In the genomic region with DNA sequence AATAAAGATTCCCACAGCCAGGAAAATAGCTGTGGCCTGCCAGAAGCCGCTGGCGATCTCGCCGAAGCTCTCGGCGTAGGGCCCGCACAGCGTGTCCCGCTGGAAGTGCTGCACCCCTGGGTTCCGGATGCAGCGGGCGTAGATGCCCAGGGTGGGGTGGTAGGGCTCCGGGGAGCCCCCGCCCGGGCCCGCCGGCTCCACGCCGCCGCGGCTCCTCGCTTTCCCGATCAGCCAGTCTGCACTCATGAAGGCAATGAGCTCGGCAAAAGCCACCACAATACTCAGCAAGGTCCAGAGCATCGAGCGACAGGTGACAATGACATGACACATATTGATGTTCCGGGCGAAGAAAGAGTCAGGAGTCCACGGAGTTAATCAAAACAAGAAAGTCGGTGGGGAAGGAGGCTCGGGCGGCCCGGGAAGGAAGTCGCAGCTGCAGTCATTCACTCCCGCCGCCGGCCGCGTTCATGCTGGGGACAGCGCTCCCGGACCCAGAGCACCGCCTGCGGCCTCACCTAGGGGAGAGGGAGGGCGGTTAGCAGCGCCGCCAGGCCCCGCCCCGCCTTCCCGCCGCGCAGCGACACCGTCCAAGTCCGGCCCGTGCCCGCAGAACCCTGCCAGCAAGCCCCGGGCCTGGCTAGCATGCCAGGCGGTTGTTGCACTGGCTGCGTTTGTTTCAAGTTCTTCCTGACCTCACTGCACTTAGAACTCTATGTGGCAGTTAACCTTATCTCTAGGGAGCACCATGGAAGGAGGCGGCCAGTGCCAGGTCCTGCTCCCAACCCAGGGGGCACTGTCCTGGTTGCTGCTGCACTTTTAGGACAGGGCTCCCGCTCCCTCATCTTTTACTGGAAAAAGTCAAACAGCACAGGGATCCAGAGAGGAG, we compare ENCODE assay signal across 1 cellular context.
TF ChIP-seq lines count a peak whose summit lies in the region.

No MANE protein-coding gene starts in this region.

TF ChIP-seq in K562, 482 proteins besides CTCF, POLR2A, EP300 and RAD21 (continued from another document and continues in another):
- TF ChIP-seq PCBP1 (IDR thresholded peaks at IDR 0.05; ENCODE audit: low read depth, low read length, poor library complexity, severe bottlenecking) (no peak), RBFOX2 (IDR thresholded peaks at IDR 0.05; ENCODE audit: low read depth, low read length) (peak; percentile 78), ATF1 (CRISPR knock-in tag; IDR thresholded peaks at IDR 0.05) (no peak), ATF1 (tag; IDR thresholded peaks at IDR 0.05) (peak; percentile 35; the same call in 1 of the 2 replicates), FIP1L1 (IDR thresholded peaks at IDR 0.05; ENCODE audit: low read depth, low read length, poor library complexity, severe bottlenecking) (peak; percentile 51), CAMTA2 (CRISPR knock-in tag; conservative IDR thresholded peaks at IDR 0.05) (no peak), L3MBTL2 (IDR thresholded peaks at IDR 0.05) (peak; percentile 64), EHMT2 (IDR thresholded peaks at IDR 0.05) (no peak), SP1 (CRISPR knock-in tag; IDR thresholded peaks at IDR 0.05) (peak; percentile 56), ZNF316 (IDR thresholded peaks at IDR 0.05) (peak; percentile 45), TCF7L2 (IDR thresholded peaks at IDR 0.05; ENCODE audit: low read depth, low read length) (no peak), ZNF263 (CRISPR knock-in tag; IDR thresholded peaks at IDR 0.05; ENCODE audit: borderline replicate concordance) (peak; percentile 99), TCF3 (CRISPR knock-in tag; IDR thresholded peaks at IDR 0.05) (peak; percentile 37; the same call in 1 of the 2 replicates), HDGF (IDR thresholded peaks at IDR 0.05) (0 out of 2 replicates have a peak, but pooled peaks have one; percentile 44), ZFX (CRISPR knock-in tag; IDR thresholded peaks at IDR 0.05) (peak; percentile 80), RBM22 (IDR thresholded peaks at IDR 0.05; ENCODE audit: low read depth, low read length, poor library complexity, severe bottlenecking) (no peak), MTA2 (IDR thresholded peaks at IDR 0.05; ENCODE audit: low read depth) (0 out of 2 replicates have a peak, but pooled peaks have one; percentile 15), ZFP1 (CRISPR knock-in tag; IDR thresholded peaks at IDR 0.05) (no peak), GATAD2A (IDR thresholded peaks at IDR 0.05) (peak; percentile 69), NR1H2 (CRISPR knock-in tag; IDR thresholded peaks at IDR 0.05) (no peak), GATA2 (CRISPR knock-in tag; IDR thresholded peaks at IDR 0.05) (peak; percentile 37; the same call in 1 of the 2 replicates), CREB1 (IDR thresholded peaks at IDR 0.05) (no peak), CREB1 (CRISPR knock-in tag; IDR thresholded peaks at IDR 0.05) (0 out of 2 replicates have a peak, but pooled peaks have one; percentile 24), EZH2 (IDR thresholded peaks at IDR 0.05; ENCODE audit: borderline replicate concordance, low read depth, low read length) (no peak), HNRNPLL (IDR thresholded peaks at IDR 0.05; ENCODE audit: low read depth, low read length, poor library complexity, severe bottlenecking) (peak; percentile 19), PHF8 (IDR thresholded peaks at IDR 0.05; ENCODE audit: borderline replicate concordance, low read length) (peak; percentile 28; the same call in 1 of the 2 replicates), HMGN3 (IDR thresholded peaks at IDR 0.05; ENCODE audit: borderline replicate concordance, extremely low read depth, insufficient read length, low read depth, low read length) (peak; percentile 72), BCOR (IDR thresholded peaks at IDR 0.05) (0 out of 2 replicates have a peak, but pooled peaks have one; percentile 20), KDM4B (IDR thresholded peaks at IDR 0.05; ENCODE audit: borderline replicate concordance in 2 of 2, low read depth in 1 of 2) (peak in 1 of 2 experiments; percentile 58; a peak in 1 of 4 replicates), HNRNPL (IDR thresholded peaks at IDR 0.05; ENCODE audit: low read depth, low read length) (peak; percentile 70), SPI1 (IDR thresholded peaks at IDR 0.05; ENCODE audit: borderline replicate concordance, low read depth, low read length) (peak; percentile 31; the same call in 1 of the 2 replicates), SMAD4 (CRISPR knock-in tag; conservative IDR thresholded peaks at IDR 0.05) (peak; percentile 21; the same call in 1 of the 2 replicates), EP400 (IDR thresholded peaks at IDR 0.05) (0 out of 2 replicates have a peak, but pooled peaks have one; percentile 16), ZNF24 (IDR thresholded peaks at IDR 0.05) (no peak; the same call in 1 of the 2 replicates), MYNN (IDR thresholded peaks at IDR 0.05) (0 out of 2 replicates have a peak, but pooled peaks have one; percentile 28), MYNN (CRISPR knock-in tag; IDR thresholded peaks at IDR 0.05) (no peak), TBP (optimal IDR thresholded peaks at IDR 0.05; ENCODE audit: low read depth, low read length) (peak; percentile 11)
- TF ChIP-seq, protein P1, sequence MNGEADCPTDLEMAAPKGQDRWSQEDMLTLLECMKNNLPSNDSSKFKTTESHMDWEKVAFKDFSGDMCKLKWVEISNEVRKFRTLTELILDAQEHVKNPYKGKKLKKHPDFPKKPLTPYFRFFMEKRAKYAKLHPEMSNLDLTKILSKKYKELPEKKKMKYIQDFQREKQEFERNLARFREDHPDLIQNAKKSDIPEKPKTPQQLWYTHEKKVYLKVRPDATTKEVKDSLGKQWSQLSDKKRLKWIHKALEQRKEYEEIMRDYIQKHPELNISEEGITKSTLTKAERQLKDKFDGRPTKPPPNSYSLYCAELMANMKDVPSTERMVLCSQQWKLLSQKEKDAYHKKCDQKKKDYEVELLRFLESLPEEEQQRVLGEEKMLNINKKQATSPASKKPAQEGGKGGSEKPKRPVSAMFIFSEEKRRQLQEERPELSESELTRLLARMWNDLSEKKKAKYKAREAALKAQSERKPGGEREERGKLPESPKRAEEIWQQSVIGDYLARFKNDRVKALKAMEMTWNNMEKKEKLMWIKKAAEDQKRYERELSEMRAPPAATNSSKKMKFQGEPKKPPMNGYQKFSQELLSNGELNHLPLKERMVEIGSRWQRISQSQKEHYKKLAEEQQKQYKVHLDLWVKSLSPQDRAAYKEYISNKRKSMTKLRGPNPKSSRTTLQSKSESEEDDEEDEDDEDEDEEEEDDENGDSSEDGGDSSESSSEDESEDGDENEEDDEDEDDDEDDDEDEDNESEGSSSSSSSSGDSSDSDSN (IDR thresholded peaks at IDR 0.05; ENCODE audit: borderline replicate concordance in 1 of 2, low read depth in 2 of 2, low read length in 2 of 2) = peak; percentile 75 to 91; a peak in 3 of 4 replicates
- TF ChIP-seq, protein P2, sequence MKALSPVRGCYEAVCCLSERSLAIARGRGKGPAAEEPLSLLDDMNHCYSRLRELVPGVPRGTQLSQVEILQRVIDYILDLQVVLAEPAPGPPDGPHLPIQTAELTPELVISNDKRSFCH (CRISPR knock-in tag; IDR thresholded peaks at IDR 0.05) = no peak
- TF ChIP-seq, protein P2 (tag; IDR thresholded peaks at IDR 0.05) = peak; percentile 61; the same call in 1 of the 2 replicates
- TF ChIP-seq, protein P3, sequence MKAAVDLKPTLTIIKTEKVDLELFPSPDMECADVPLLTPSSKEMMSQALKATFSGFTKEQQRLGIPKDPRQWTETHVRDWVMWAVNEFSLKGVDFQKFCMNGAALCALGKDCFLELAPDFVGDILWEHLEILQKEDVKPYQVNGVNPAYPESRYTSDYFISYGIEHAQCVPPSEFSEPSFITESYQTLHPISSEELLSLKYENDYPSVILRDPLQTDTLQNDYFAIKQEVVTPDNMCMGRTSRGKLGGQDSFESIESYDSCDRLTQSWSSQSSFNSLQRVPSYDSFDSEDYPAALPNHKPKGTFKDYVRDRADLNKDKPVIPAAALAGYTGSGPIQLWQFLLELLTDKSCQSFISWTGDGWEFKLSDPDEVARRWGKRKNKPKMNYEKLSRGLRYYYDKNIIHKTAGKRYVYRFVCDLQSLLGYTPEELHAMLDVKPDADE (conservative IDR thresholded peaks at IDR 0.05; ENCODE audit: control insufficient read depth, low read depth, low read length) = peak; percentile 29; the same call in 1 of the 2 replicates
- TF ChIP-seq, protein P4, sequence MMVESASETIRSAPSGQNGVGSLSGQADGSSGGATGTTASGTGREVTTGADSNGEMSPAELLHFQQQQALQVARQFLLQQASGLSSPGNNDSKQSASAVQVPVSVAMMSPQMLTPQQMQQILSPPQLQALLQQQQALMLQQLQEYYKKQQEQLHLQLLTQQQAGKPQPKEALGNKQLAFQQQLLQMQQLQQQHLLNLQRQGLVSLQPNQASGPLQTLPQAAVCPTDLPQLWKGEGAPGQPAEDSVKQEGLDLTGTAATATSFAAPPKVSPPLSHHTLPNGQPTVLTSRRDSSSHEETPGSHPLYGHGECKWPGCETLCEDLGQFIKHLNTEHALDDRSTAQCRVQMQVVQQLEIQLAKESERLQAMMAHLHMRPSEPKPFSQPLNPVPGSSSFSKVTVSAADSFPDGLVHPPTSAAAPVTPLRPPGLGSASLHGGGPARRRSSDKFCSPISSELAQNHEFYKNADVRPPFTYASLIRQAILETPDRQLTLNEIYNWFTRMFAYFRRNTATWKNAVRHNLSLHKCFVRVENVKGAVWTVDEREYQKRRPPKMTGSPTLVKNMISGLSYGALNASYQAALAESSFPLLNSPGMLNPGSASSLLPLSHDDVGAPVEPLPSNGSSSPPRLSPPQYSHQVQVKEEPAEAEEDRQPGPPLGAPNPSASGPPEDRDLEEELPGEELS (CRISPR knock-in tag; IDR thresholded peaks at IDR 0.05; ENCODE audit: borderline replicate concordance) = no peak
- TF ChIP-seq, protein P5, sequence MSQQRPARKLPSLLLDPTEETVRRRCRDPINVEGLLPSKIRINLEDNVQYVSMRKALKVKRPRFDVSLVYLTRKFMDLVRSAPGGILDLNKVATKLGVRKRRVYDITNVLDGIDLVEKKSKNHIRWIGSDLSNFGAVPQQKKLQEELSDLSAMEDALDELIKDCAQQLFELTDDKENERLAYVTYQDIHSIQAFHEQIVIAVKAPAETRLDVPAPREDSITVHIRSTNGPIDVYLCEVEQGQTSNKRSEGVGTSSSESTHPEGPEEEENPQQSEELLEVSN (IDR thresholded peaks at IDR 0.05; ENCODE audit: borderline replicate concordance in 1 of 2, extremely low read depth in 1 of 2, insufficient read depth in 1 of 2, insufficient read length in 1 of 2, low read depth in 1 of 2, low read length in 1 of 2, poor library complexity in 1 of 2, severe bottlenecking in 1 of 2) = peak; percentile 51 to 70
- TF ChIP-seq, protein P6, sequence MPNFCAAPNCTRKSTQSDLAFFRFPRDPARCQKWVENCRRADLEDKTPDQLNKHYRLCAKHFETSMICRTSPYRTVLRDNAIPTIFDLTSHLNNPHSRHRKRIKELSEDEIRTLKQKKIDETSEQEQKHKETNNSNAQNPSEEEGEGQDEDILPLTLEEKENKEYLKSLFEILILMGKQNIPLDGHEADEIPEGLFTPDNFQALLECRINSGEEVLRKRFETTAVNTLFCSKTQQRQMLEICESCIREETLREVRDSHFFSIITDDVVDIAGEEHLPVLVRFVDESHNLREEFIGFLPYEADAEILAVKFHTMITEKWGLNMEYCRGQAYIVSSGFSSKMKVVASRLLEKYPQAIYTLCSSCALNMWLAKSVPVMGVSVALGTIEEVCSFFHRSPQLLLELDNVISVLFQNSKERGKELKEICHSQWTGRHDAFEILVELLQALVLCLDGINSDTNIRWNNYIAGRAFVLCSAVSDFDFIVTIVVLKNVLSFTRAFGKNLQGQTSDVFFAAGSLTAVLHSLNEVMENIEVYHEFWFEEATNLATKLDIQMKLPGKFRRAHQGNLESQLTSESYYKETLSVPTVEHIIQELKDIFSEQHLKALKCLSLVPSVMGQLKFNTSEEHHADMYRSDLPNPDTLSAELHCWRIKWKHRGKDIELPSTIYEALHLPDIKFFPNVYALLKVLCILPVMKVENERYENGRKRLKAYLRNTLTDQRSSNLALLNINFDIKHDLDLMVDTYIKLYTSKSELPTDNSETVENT (CRISPR knock-in tag; IDR thresholded peaks at IDR 0.05) = peak; percentile 73; the same call in 1 of the 2 replicates
- TF ChIP-seq, protein P7, sequence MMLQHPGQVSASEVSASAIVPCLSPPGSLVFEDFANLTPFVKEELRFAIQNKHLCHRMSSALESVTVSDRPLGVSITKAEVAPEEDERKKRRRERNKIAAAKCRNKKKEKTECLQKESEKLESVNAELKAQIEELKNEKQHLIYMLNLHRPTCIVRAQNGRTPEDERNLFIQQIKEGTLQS (IDR thresholded peaks at IDR 0.05) = no peak
- TF ChIP-seq, protein P7 (CRISPR knock-in tag; conservative IDR thresholded peaks at IDR 0.05) = peak; percentile 65
- TF ChIP-seq, protein P8, sequence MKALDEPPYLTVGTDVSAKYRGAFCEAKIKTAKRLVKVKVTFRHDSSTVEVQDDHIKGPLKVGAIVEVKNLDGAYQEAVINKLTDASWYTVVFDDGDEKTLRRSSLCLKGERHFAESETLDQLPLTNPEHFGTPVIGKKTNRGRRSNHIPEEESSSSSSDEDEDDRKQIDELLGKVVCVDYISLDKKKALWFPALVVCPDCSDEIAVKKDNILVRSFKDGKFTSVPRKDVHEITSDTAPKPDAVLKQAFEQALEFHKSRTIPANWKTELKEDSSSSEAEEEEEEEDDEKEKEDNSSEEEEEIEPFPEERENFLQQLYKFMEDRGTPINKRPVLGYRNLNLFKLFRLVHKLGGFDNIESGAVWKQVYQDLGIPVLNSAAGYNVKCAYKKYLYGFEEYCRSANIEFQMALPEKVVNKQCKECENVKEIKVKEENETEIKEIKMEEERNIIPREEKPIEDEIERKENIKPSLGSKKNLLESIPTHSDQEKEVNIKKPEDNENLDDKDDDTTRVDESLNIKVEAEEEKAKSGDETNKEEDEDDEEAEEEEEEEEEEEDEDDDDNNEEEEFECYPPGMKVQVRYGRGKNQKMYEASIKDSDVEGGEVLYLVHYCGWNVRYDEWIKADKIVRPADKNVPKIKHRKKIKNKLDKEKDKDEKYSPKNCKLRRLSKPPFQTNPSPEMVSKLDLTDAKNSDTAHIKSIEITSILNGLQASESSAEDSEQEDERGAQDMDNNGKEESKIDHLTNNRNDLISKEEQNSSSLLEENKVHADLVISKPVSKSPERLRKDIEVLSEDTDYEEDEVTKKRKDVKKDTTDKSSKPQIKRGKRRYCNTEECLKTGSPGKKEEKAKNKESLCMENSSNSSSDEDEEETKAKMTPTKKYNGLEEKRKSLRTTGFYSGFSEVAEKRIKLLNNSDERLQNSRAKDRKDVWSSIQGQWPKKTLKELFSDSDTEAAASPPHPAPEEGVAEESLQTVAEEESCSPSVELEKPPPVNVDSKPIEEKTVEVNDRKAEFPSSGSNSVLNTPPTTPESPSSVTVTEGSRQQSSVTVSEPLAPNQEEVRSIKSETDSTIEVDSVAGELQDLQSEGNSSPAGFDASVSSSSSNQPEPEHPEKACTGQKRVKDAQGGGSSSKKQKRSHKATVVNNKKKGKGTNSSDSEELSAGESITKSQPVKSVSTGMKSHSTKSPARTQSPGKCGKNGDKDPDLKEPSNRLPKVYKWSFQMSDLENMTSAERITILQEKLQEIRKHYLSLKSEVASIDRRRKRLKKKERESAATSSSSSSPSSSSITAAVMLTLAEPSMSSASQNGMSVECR (CRISPR knock-in tag; IDR thresholded peaks at IDR 0.05) = peak; percentile 55; the same call in 1 of the 2 replicates
